In the genomic region with DNA sequence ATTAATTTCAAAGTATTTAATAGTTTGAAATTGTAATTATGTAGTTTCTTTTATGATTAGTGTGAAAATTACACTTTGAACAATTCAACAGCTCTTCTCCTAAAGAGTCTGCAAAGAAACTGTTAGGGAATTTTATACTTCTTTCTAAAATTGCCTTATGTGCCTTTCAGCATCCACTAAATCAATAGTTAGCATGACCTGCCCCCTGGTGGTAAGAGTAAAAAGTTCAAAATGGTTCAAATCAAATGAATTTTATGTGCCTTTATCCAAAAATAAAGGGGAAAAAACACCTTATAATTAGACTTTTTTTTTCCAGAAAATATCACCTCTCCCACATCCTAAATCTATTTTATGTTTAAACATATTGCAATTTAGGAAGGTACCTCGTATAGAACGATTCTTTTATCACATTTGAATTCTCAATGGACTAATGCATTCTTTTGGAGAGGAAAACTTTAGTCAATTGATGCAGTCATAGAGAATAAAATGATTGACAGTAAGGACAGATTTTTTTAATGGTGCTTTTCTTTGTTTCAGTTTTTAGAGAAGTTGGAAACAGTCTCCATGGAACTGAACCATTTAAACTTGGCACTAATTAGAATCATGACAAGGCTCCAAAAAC, we compare ENCODE assay signal across 9 cellular contexts.
DNase-seq lines count a peak whose midpoint lies in the region; ATAC-seq, FAIRE-seq and TF ChIP-seq lines count a peak whose summit lies in the region.
"Had no signal": no experiment of that assay in that cellular context is flagged by ENCODE, and none has a peak within 500 bp of the region (broad histone marks: within the 10 kb centered on the region; RNA-seq: fewer than 3 reads in every experiment).

No MANE protein-coding gene starts in this region.

- in situ Hi-C loops in K562 (cut with MboI) = loop anchor here (5.0 to 25.0 kb wide), 3 partner anchors 811 to 1086 kb away; no protein-coding TSS in a partner anchor

- H3K27me3 ChIP-seq in K562 (ENCODE audit: control insufficient read depth in 2 of 2, insufficient read depth in 2 of 2, low read length in 2 of 2) (no peaks in the 10 kb centered on the region), MG63 (no peaks in the 10 kb centered on the region)
- H3K27me3 ChIP-seq: SJSA1 had no signal

- TF ChIP-seq CTCF in AG10803 (conservative IDR thresholded peaks at IDR 0.05; ENCODE audit: low read length) (peak; percentile 66), K562 (IDR thresholded peaks at IDR 0.05 in 2 of 3, conservative IDR thresholded peaks at IDR 0.05 in 1 of 3; ENCODE audit: insufficient read depth in 2 of 3, low read depth in 1 of 3, low read length in 3 of 3) (peak; percentile 37 to 80 (median 57); a peak in 4 of 6 replicates)

- H3K27ac ChIP-seq in K562 (ENCODE audit: extremely low read depth, low read depth, low read length) = no peak overlapping the region
- H3K27ac ChIP-seq: SJSA1 had no signal

- H3K9me1 ChIP-seq in K562 (ENCODE audit: control insufficient read depth, insufficient read depth, low read length) = no peaks in the 10 kb centered on the region

- no peaks in the 10 kb centered on the region for H3K4me1 ChIP-seq in K562 (replicated peaks in 1 of 2; ENCODE audit: control insufficient read depth in 2 of 2, insufficient read depth in 2 of 2, low read length in 2 of 2)

- no peak overlapping the region for H3K4me2 ChIP-seq in K562 (ENCODE audit: insufficient read depth, low read length)

- H3K9ac ChIP-seq in K562 (ENCODE audit: insufficient read depth in 1 of 2, low read depth in 2 of 2, low read length in 2 of 2) = no peak overlapping the region

- peak; percentile 49 for DNase-seq in AG10803 (ENCODE audit: low read depth)
- DNase-seq in Daoy (ENCODE audit: low read depth) = peak; percentile 40
- DNase-seq in NCI-H2107 treated with DMSO at 0.1 percent for 48 hours (lab: John Stamatoyannopoulos, UW; ENCODE audit: unreplicated experiment) = peak; percentile 33
- peak; percentile 31 to 61 (median 38) for DNase-seq in K562 (ENCODE audit: extremely low read depth in 1 of 4, low spot score in 3 of 4)
- DNase-seq in left lobe of liver (ENCODE audit: low spot score) = no peak
- DNase-seq in MG63 = no peak

- 0% methylated on average over 2 of the region's 2 CpGs for WGBS in K562 (ENCODE audit: insufficient coverage, low coverage, missing lambda C conversion rate)

- intact Hi-C loops in K562 (cut with micrococcal nuclease) = loop anchor here (1.0 to 5.0 kb wide), 5 partner anchors 108 to 1611 kb away; no protein-coding TSS in a partner anchor

- no peak; the same call in 2 of the 3 replicates for ATAC-seq in K562
- peak; percentile 63 for ATAC-seq in left lobe of liver
- no peak for ATAC-seq in HG02973 (IDR thresholded peaks at IDR 0.05; ENCODE audit: unreplicated experiment)
- no peak for ATAC-seq in GM19023 (IDR thresholded peaks at IDR 0.05; ENCODE audit: unreplicated experiment)

- H3K4me3 ChIP-seq in AG10803 (ENCODE audit: low read length) = no peak overlapping the region
- no peak overlapping the region for H3K4me3 ChIP-seq in K562
- no peak overlapping the region for H3K4me3 ChIP-seq in MG63
- H3K4me3 ChIP-seq: SJSA1 had no signal

- H3K9me3 ChIP-seq in K562 (replicated peaks; ENCODE audit: control insufficient read depth, insufficient read depth, low read depth, low read length) = no peaks in the 10 kb centered on the region
- H3K9me3 ChIP-seq in MG63 = no peaks in the 10 kb centered on the region
- H3K9me3 ChIP-seq: SJSA1 had no signal

- TF ChIP-seq RAD21 in K562 (CRISPR knock-in tag; conservative IDR thresholded peaks at IDR 0.05 in 1 of 2, IDR thresholded peaks at IDR 0.05 in 1 of 2) = peak; percentile 95 to 96

- POLR2A ChIA-PET in K562 (lab: Yijun Ruan, JAX) = no interaction called here

- no peak overlapping the region for H2AFZ ChIP-seq in K562 (ENCODE audit: low read depth, low read length)

- CTCF ChIA-PET in K562 (lab: Yijun Ruan, JAX; ENCODE audit: low intra/inter-chr PET ratio) = interaction anchor here (0.7 to 6.6 kb wide), 4 partner anchors 531 to 1087 kb away, joined by 3 to 88 read pairs (median 53); no protein-coding TSS in a partner anchor

- FAIRE-seq in K562 (lab: Jason Lieb, UNC) = peak; percentile 26

- no peaks in the 10 kb centered on the region for H3K79me2 ChIP-seq in K562 (ENCODE audit: control insufficient read depth, insufficient read depth, low read length)

- no peak for TF ChIP-seq EP300 in K562 (IDR thresholded peaks at IDR 0.05; ENCODE audit: low read length)

- no peaks in the 10 kb centered on the region for H4K20me1 ChIP-seq in K562 (replicated peaks; ENCODE audit: control insufficient read depth, insufficient read depth, low read length)

- no peak for TF ChIP-seq POLR2A in K562 (conservative IDR thresholded peaks at IDR 0.05)

- H3K36me3 ChIP-seq in K562 (ENCODE audit: control insufficient read depth, insufficient read depth, low read length) (no peaks in the 10 kb centered on the region), MG63 (no peaks in the 10 kb centered on the region)
- H3K36me3 ChIP-seq: SJSA1 had no signal

- no TSS peak for BruUV-seq in K562 (replicated peaks; lab: Mats Ljungman, UMichigan)

TF ChIP-seq in K562, 482 proteins besides CTCF, POLR2A, EP300 and RAD21:
- TF ChIP-seq SMC3 (conservative IDR thresholded peaks at IDR 0.05; ENCODE audit: insufficient read depth, low read depth, low read length) (peak; percentile 83), KAT2B (IDR thresholded peaks at IDR 0.05; ENCODE audit: low read depth, low read length) (no peak)
- TF ChIP-seq, protein P1, sequence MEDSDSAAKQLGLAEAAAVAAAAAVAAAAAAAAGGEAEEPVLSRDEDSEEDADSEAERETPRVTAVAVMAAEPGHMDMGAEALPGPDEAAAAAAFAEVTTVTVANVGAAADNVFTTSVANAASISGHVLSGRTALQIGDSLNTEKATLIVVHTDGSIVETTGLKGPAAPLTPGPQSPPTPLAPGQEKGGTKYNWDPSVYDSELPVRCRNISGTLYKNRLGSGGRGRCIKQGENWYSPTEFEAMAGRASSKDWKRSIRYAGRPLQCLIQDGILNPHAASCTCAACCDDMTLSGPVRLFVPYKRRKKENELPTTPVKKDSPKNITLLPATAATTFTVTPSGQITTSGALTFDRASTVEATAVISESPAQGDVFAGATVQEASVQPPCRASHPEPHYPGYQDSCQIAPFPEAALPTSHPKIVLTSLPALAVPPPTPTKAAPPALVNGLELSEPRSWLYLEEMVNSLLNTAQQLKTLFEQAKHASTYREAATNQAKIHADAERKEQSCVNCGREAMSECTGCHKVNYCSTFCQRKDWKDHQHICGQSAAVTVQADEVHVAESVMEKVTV (CRISPR knock-in tag; IDR thresholded peaks at IDR 0.05) = peak; percentile 93

Comparison
In these comparisons a context has a peak if more than half of its experiments do, and no peak if none do; other contexts are left out.
1. DNase-seq: peak in AG10803 (single experiment), Daoy (single experiment), NCI-H2107 treated with DMSO at 0.1 percent for 48 hours (single experiment) and K562 (4 of 4); none in left lobe of liver (single experiment) and MG63 (single experiment).